In the genomic region with DNA sequence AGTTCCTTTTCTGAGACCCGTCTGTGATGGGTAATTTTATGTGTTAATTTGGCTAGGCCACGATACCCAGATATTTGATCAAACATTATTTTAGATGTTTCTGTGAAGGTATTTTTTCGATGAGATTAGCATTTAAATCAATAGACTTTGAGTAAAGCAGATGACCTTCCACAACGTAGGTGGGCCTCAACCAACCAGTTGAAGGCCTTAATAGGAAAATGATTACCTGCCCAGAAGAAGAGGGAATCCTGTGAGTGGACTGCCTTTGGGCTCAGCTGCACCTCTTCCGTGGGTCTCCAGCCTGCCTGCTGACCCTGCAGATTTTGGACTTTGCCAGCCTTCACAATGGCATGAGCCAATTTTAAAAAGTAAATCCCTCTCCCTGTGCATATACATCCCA, we compare ENCODE assay signal across 18 cellular contexts.
DNase-seq lines count a peak whose midpoint lies in the region; ATAC-seq, FAIRE-seq and TF ChIP-seq lines count a peak whose summit lies in the region.
"Had no signal": no experiment of that assay in that cellular context is flagged by ENCODE, and none has a peak within 500 bp of the region (broad histone marks: within the 10 kb centered on the region; RNA-seq: fewer than 3 reads in every experiment).

No MANE protein-coding gene starts in this region.

- no peak overlapping the region for H3K4me3 ChIP-seq in A549
- no peak overlapping the region for H3K4me3 ChIP-seq in HEK293 (ENCODE audit: low read depth, low read length)

- H3K4me1 Mint-ChIP-seq in dendritic cell treated with granulocyte-macrophage colony-stimulating factor and Interleukin-4, amounts not matched to agents 40 ng/mL and 50 ng/mL, for 4 days (ENCODE audit: low read depth) = peaks cover 27% of the 10 kb centered on the region
- H3K4me1 Mint-ChIP-seq: CD4-positive, alpha-beta memory T cell had no signal

- peaks cover 15% of the 10 kb centered on the region for H3K4me1 ChIP-seq in A549
- no peaks in the 10 kb centered on the region for H3K4me1 ChIP-seq in HEK293 (ENCODE audit: control insufficient read depth, insufficient read depth, low read length)

- H3K9me3 Mint-ChIP-seq in dendritic cell treated with granulocyte-macrophage colony-stimulating factor and Interleukin-4, amounts not matched to agents 40 ng/mL and 50 ng/mL, for 4 days = no peaks in the 10 kb centered on the region
- H3K9me3 Mint-ChIP-seq: CD4-positive, alpha-beta memory T cell; HFFc6 had no signal

- H3K9me3 ChIP-seq in A549 (no peaks in the 10 kb centered on the region), HEK293 (ENCODE audit: control insufficient read depth, insufficient read depth, low read depth, low read length) (no peaks in the 10 kb centered on the region)

- H3K27ac ChIP-seq in A549 (no peak overlapping the region), HEK293 (ENCODE audit: extremely low read depth, low read depth, low read length) (no peak overlapping the region)

- ATAC-seq in A549 = no peak
- ATAC-seq in Right ventricle myocardium inferior = no peak
- no peak for ATAC-seq in HG03159 (IDR thresholded peaks at IDR 0.05; ENCODE audit: unreplicated experiment)
- ATAC-seq: HCT116 had no signal

- TF ChIP-seq RAD21 in A549 (conservative IDR thresholded peaks at IDR 0.05 in 1 of 2, IDR thresholded peaks at IDR 0.05 in 1 of 2) = no peak

- TF ChIP-seq CTCF in A549 (IDR thresholded peaks at IDR 0.05) (no peak), HEK293 (tag by site-specific recombination; IDR thresholded peaks at IDR 0.05) (no peak)

- WGBS in A549 (ENCODE audit: missing lambda C conversion rate) = 74% methylated on average over 5 of the region's 5 CpGs

- no peak for TF ChIP-seq EP300 in A549 (IDR thresholded peaks at IDR 0.05)

- H3K36me3 Mint-ChIP-seq in dendritic cell treated with granulocyte-macrophage colony-stimulating factor and Interleukin-4, amounts not matched to agents 40 ng/mL and 50 ng/mL, for 4 days (ENCODE audit: low read depth) = no peaks in the 10 kb centered on the region
- H3K36me3 Mint-ChIP-seq: CD4-positive, alpha-beta memory T cell had no signal

- CTCF ChIA-PET in A549 (lab: Yijun Ruan, JAX) = interaction anchor here (1.0 to 11.4 kb wide), 4 partner anchors 30 to 367 kb away, joined by 3 to 306 read pairs (median 5); no protein-coding TSS in a partner anchor
- CTCF ChIA-PET in HEK293 (lab: Yijun Ruan, JAX) = interaction anchor here (1.2 kb wide), 1 partner anchor 418 kb away, joined by 3 read pairs; no protein-coding TSS in a partner anchor

- intact Hi-C loops in dendritic cell treated with granulocyte-macrophage colony-stimulating factor and Interleukin-4, amounts not matched to agents 40 ng/mL and 50 ng/mL, for 4 days (cut with micrococcal nuclease) = loop anchor here (10.0 kb wide), 1 partner anchor 222 kb away; a partner anchor contains a TSS
- intact Hi-C loops in Right ventricle myocardium inferior (cut with DNase I) = no loop called here

- peak overlapping the region; percentile 51 for H3K27ac Mint-ChIP-seq in dendritic cell treated with granulocyte-macrophage colony-stimulating factor and Interleukin-4, amounts not matched to agents 40 ng/mL and 50 ng/mL, for 4 days
- H3K27ac Mint-ChIP-seq: CD4-positive, alpha-beta memory T cell; HFFc6 had no signal

- H3K36me3 ChIP-seq in HEK293 (ENCODE audit: control insufficient read depth in 2 of 2, insufficient read depth in 1 of 2, low read length in 2 of 2) = no peaks in the 10 kb centered on the region

- no peak overlapping the region for H3K4me2 ChIP-seq in A549

- no peak for TF ChIP-seq POLR2A in A549 (IDR thresholded peaks at IDR 0.05; ENCODE audit: low read length)

- H3K27me3 Mint-ChIP-seq in dendritic cell treated with granulocyte-macrophage colony-stimulating factor and Interleukin-4, amounts not matched to agents 40 ng/mL and 50 ng/mL, for 4 days = no peaks in the 10 kb centered on the region
- H3K27me3 Mint-ChIP-seq: CD4-positive, alpha-beta memory T cell had no signal

- H3K4me3 Mint-ChIP-seq in dendritic cell treated with granulocyte-macrophage colony-stimulating factor and Interleukin-4, amounts not matched to agents 40 ng/mL and 50 ng/mL, for 4 days = no peak overlapping the region
- H3K4me3 Mint-ChIP-seq: CD4-positive, alpha-beta memory T cell; HFFc6 had no signal

- DNase-seq in A549 (ENCODE audit: low read depth in 1 of 2, low spot score in 1 of 2) (no peak), iPS-NIHi11 (ENCODE audit: low spot score) (no peak), Right ventricle myocardium inferior (ENCODE audit: missing footprints) (no peak)
- DNase-seq: 8988T; C1 segment of cervical spinal cord; Calu3; CD4-positive, alpha-beta memory T cell; COR-L47; DMS53; DMS79 treated with DMSO at 0.1 percent for 48 hours; GF-D8; HFFc6 had no signal

- POLR2A ChIA-PET in A549 (lab: Yijun Ruan, JAX) = no interaction called here
- POLR2A ChIA-PET in HEK293 (lab: Yijun Ruan, JAX) = no interaction called here

- FAIRE-seq in A549 (lab: Jason Lieb, UNC) = no peak
- FAIRE-seq: GM12892, H1 had no signal

TF ChIP-seq in A549, 52 proteins besides CTCF, POLR2A, EP300 and RAD21:
- TF ChIP-seq PHF8 (IDR thresholded peaks at IDR 0.05; ENCODE audit: borderline replicate concordance, low read depth) (no peak), EHF (CRISPR knock-in tag; IDR thresholded peaks at IDR 0.05) (no peak), HOXA7 (CRISPR knock-in tag; IDR thresholded peaks at IDR 0.05) (no peak), POLR2AphosphoS2 (conservative IDR thresholded peaks at IDR 0.05; ENCODE audit: low read length) (no peak), ZNF302 (CRISPR knock-in tag; IDR thresholded peaks at IDR 0.05) (no peak), ZFP36 (IDR thresholded peaks at IDR 0.05; ENCODE audit: borderline replicate concordance, partially characterized antibody) (no peak), MAFK (IDR thresholded peaks at IDR 0.05; ENCODE audit: partially characterized antibody) (peak; percentile 40), ZSCAN20 (CRISPR knock-in tag; IDR thresholded peaks at IDR 0.05) (no peak), ESRRA (IDR thresholded peaks at IDR 0.05; ENCODE audit: borderline replicate concordance, low read length) (no peak)

TF ChIP-seq in HEK293, 187 proteins besides CTCF, POLR2A, EP300 and RAD21:
- TF ChIP-seq ZNF366 (tag by site-specific recombination; conservative IDR thresholded peaks at IDR 0.05) (no peak), ZNF10 (tag by site-specific recombination; IDR thresholded peaks at IDR 0.05) (peak; percentile 81)
TF ChIP-seq in HEK293: peak in this region for 1.
